ENCODE assay signal across 1 cellular context in the genomic region with DNA sequence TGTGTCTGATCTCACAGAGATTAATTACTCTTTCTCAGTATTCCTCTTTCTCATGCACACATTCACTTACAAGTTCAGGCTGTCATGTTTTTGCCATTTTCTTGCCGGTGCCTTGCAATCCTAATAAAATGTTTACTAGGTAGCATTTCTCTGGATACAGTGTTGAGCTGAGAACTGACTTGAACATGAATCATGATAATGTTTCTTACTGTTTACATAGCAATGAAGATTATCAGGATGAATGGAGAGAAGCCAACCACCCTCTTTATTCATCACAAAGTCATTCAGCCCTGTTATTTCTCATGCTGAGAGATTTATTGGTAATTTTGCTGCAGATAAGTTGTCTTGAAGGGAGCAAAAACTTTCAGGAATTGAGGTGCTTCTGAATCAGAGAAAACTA.
TF ChIP-seq lines count a peak whose summit lies in the region.

No MANE protein-coding gene starts in this region.

TF ChIP-seq in WTC11, 78 proteins besides CTCF, POLR2A, EP300 and RAD21 (continued from another document):
- TF ChIP-seq, protein P1, sequence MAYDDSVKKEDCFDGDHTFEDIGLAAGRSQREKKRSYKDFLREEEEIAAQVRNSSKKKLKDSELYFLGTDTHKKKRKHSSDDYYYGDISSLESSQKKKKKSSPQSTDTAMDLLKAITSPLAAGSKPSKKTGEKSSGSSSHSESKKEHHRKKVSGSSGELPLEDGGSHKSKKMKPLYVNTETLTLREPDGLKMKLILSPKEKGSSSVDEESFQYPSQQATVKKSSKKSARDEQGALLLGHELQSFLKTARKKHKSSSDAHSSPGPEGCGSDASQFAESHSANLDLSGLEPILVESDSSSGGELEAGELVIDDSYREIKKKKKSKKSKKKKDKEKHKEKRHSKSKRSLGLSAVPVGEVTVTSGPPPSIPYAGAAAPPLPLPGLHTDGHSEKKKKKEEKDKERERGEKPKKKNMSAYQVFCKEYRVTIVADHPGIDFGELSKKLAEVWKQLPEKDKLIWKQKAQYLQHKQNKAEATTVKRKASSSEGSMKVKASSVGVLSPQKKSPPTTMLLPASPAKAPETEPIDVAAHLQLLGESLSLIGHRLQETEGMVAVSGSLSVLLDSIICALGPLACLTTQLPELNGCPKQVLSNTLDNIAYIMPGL (CRISPR knock-in tag; IDR thresholded peaks at IDR 0.05): no peak
- TF ChIP-seq, protein P2, sequence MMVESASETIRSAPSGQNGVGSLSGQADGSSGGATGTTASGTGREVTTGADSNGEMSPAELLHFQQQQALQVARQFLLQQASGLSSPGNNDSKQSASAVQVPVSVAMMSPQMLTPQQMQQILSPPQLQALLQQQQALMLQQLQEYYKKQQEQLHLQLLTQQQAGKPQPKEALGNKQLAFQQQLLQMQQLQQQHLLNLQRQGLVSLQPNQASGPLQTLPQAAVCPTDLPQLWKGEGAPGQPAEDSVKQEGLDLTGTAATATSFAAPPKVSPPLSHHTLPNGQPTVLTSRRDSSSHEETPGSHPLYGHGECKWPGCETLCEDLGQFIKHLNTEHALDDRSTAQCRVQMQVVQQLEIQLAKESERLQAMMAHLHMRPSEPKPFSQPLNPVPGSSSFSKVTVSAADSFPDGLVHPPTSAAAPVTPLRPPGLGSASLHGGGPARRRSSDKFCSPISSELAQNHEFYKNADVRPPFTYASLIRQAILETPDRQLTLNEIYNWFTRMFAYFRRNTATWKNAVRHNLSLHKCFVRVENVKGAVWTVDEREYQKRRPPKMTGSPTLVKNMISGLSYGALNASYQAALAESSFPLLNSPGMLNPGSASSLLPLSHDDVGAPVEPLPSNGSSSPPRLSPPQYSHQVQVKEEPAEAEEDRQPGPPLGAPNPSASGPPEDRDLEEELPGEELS (CRISPR knock-in tag; IDR thresholded peaks at IDR 0.05): no peak
- no peak for TF ChIP-seq ELF4 (CRISPR knock-in tag; IDR thresholded peaks at IDR 0.05; ENCODE audit: low read depth)
- TF ChIP-seq JAZF1 (CRISPR knock-in tag; IDR thresholded peaks at IDR 0.05): no peak
- TF ChIP-seq, protein P3, sequence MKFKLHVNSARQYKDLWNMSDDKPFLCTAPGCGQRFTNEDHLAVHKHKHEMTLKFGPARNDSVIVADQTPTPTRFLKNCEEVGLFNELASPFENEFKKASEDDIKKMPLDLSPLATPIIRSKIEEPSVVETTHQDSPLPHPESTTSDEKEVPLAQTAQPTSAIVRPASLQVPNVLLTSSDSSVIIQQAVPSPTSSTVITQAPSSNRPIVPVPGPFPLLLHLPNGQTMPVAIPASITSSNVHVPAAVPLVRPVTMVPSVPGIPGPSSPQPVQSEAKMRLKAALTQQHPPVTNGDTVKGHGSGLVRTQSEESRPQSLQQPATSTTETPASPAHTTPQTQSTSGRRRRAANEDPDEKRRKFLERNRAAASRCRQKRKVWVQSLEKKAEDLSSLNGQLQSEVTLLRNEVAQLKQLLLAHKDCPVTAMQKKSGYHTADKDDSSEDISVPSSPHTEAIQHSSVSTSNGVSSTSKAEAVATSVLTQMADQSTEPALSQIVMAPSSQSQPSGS (CRISPR knock-in tag; IDR thresholded peaks at IDR 0.05; ENCODE audit: borderline replicate concordance, low read depth): no peak
- no peak for TF ChIP-seq SMAD3 (CRISPR knock-in tag; IDR thresholded peaks at IDR 0.05; ENCODE audit: borderline replicate concordance)
